19 cellular contexts compared by ENCODE assay signal in the genomic region with DNA sequence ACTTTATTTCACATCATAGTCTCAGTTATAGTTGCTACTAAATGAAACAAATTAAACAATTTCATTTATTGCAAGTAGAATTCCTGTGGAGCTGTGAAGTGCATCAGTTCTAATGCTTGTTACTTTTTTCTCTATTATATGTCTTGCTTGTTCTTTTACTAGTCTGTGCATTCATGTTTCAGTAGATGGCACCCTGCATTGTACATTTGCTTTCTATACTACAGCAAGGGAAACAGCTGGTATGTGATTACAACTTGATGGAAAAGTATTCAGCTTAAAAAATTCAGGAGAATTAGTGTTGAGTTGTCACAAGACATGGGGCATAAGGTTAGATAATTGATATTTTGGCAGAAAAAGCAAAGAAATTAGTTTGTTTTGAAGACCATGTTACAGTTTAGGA.
DNase-seq lines count a peak whose midpoint lies in the region; ATAC-seq and TF ChIP-seq lines count a peak whose summit lies in the region.
"Had no signal": no experiment of that assay in that cellular context is flagged by ENCODE, and none has a peak within 500 bp of the region (broad histone marks: within the 10 kb centered on the region; RNA-seq: fewer than 3 reads in every experiment).

No MANE protein-coding gene starts in this region.

- no peaks in the 10 kb centered on the region for H3K27me3 ChIP-seq in Panc1 (ENCODE audit: control insufficient read depth, insufficient read depth, low read length)
- H3K27me3 ChIP-seq: BE2C had no signal

- H3K36me3 ChIP-seq in HEK293 (ENCODE audit: control insufficient read depth in 2 of 2, insufficient read depth in 1 of 2, low read length in 2 of 2) (peaks cover 0 to 20% of the 10 kb centered on the region in 2 experiments; a peak in 2 of 3 replicates), Panc1 (ENCODE audit: control insufficient read depth, insufficient read depth, low read length) (peaks cover 9% of the 10 kb centered on the region)
- H3K36me3 ChIP-seq: BE2C, HAP-1 had no signal

- in situ Hi-C loops in Panc1 (cut with HindIII; ENCODE audit: low pct_unique_long_range_greater_than_20kb, low sequenced_read_pairs): no loop called here

- no peak overlapping the region for H3K27ac ChIP-seq in HEK293 (ENCODE audit: extremely low read depth, low read depth, low read length)
- no peak overlapping the region for H3K27ac ChIP-seq in Panc1 (ENCODE audit: low read length)
- H3K27ac ChIP-seq: SK-N-MC had no signal

- DNase-seq in NCI-H2171 treated with DMSO at 0.1 percent for 48 hours (lab: John Stamatoyannopoulos, UW) (peak; percentile 21), NCI-H2171 (lab: John Stamatoyannopoulos, UW) (no peak), Panc1 (ENCODE audit: low read depth, low spot score) (no peak), pons (ENCODE audit: low spot score) (peak; percentile 51), posterior vena cava (ENCODE audit: low spot score) (no peak), NOMO-1 treated with dmso at 0.1 percent for 144 hours (lab: John Stamatoyannopoulos, UW; ENCODE audit: unreplicated experiment) (no peak)
- DNase-seq: 8988T; BE2C; CD4-positive, alpha-beta T cell; DMS79; NCI-H1092 treated with DMSO at 0.1 percent for 48 hours; NCI-H146; NCI-H2081 treated with DMSO at 0.1 percent for 48 hours; NCI-H510A; SHP77 had no signal

- H3K4me1 ChIP-seq in HEK293 (ENCODE audit: control insufficient read depth, insufficient read depth, low read length): no peaks in the 10 kb centered on the region
- H3K4me1 ChIP-seq in Panc1 (ENCODE audit: control insufficient read depth, insufficient read depth, low read length): peaks cover 7% of the 10 kb centered on the region
- H3K4me1 ChIP-seq: BE2C, HAP-1 had no signal

- ATAC-seq in Panc1 (no peak), HG03565 (IDR thresholded peaks at IDR 0.05; ENCODE audit: unreplicated experiment) (no peak)

- POLR2A ChIA-PET in HEK293 (lab: Yijun Ruan, JAX): no interaction called here
- POLR2A ChIA-PET in Panc1 (lab: Charles Lee): interaction anchor here (0.5 kb wide), 1 partner anchor 106 kb away, joined by 12 read pairs; no protein-coding TSS in a partner anchor

- H3K4me3 ChIP-seq in HEK293 (ENCODE audit: low read depth, low read length) (no peak overlapping the region), Panc1 (ENCODE audit: low read depth in 2 of 2, low read length in 2 of 2) (no peak overlapping the region)
- H3K4me3 ChIP-seq: HAP-1, SK-N-MC had no signal

- BruUV-seq in Panc1 (replicated peaks; lab: Mats Ljungman, UMichigan): no TSS peak

- H3K9me3 ChIP-seq in HEK293 (ENCODE audit: control insufficient read depth, insufficient read depth, low read depth, low read length) (no peaks in the 10 kb centered on the region), Panc1 (ENCODE audit: control insufficient read depth, insufficient read depth, low read depth, low read length) (no peaks in the 10 kb centered on the region)
- H3K9me3 ChIP-seq: BE2C, HAP-1 had no signal

- CTCF ChIA-PET in HEK293 (lab: Yijun Ruan, JAX) (interaction anchor here (0.6 to 4.7 kb wide), 5 partner anchors 9 to 177 kb away, joined by 3 to 26 read pairs (median 3); no protein-coding TSS in a partner anchor), Panc1 (lab: Charles Lee) (no interaction called here)

- TF ChIP-seq CTCF in HEK293 (tag by site-specific recombination; IDR thresholded peaks at IDR 0.05): 0 out of 2 replicates have a peak, but pooled peaks have one; percentile 20
- peak; percentile 15; the same call in 1 of the 2 replicates for TF ChIP-seq CTCF in Panc1 (IDR thresholded peaks at IDR 0.05)

- intact Hi-C loops in Panc1 (cut with micrococcal nuclease; ENCODE audit: unreplicated experiment) (no loop called here), posterior vena cava (cut with DNase I) (no loop called here)

TF ChIP-seq in HEK293, 187 proteins besides CTCF, POLR2A, EP300 and RAD21:
- TF ChIP-seq KLF1 (tag by site-specific recombination; IDR thresholded peaks at IDR 0.05) (no peak), ZNF664 (tag by site-specific recombination; IDR thresholded peaks at IDR 0.05) (no peak), ZNF544 (tag by site-specific recombination; IDR thresholded peaks at IDR 0.05) (no peak), ZNF473 (tag by site-specific recombination; IDR thresholded peaks at IDR 0.05) (no peak), ZNF510 (tag by site-specific recombination; IDR thresholded peaks at IDR 0.05; ENCODE audit: insufficient replicate concordance) (no peak), HOXA7 (CRISPR knock-in tag; IDR thresholded peaks at IDR 0.05; ENCODE audit: borderline replicate concordance) (no peak)

Comparison
In these comparisons a context has a peak if more than half of its experiments do, and no peak if none do; other contexts are left out.
1. DNase-seq: peak in NCI-H2171 treated with DMSO at 0.1 percent for 48 hours (single experiment) and pons (single experiment); none in NCI-H2171 (single experiment), Panc1 (single experiment), posterior vena cava (single experiment) and NOMO-1 treated with dmso at 0.1 percent for 144 hours (single experiment).